8 cellular contexts compared by ENCODE assay signal in the genomic region with DNA sequence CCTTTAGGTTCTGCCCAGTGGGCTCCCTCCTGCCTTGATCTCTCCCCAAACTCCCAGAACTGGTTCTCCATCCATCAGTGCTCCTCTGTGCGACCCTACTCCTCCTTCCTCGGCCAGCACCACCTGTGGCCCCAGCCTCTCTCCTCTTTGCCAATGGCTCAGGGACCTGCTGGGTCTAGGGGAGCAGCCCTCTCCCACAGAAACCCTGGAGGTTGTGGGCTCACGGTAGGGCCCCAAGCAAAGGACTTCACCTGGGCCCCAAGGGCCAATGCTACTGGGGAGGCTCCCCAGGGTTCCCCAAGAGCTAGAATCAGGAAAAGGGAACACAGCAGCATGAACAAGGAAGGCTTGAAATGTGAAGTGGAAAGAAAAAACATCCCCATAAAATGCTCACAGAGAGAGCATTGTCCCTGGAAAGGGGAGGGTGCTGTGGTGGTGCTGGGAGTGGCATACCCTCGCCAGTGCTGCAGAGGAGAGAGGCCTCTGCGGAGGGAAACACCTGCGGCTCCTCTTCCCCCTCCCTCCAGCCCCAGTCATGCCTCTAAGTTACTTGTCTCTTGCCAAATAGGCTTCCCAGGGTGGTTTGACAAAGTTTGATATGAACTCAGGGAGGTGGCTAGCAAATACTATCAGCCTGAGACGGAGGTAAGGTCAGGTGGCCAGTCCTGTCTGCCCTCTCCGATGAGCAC. TPM values are rescaled to one million over a fixed set of nuclear protein-coding genes. Genes with fewer than 3 reads are reported as not detected.
DNase-seq lines count a peak whose midpoint lies in the region; ATAC-seq and TF ChIP-seq lines count a peak whose summit lies in the region.

No MANE protein-coding gene starts in this region.

- peaks cover 48% of the 10 kb centered on the region for H3K4me1 Mint-ChIP-seq in GM23338

- no peaks in the 10 kb centered on the region for H3K9me3 Mint-ChIP-seq in GM23338

- peaks cover 16% of the 10 kb centered on the region for H4K20me1 ChIP-seq in GM23338 (replicated peaks; ENCODE audit: insufficient read depth)

- no peaks in the 10 kb centered on the region for H3K9me2 ChIP-seq in GM23338 (ENCODE audit: insufficient read depth)

- no TSS peak for BruUV-seq in A673 (replicated peaks; lab: Mats Ljungman, UMichigan)

- intact Hi-C loops in psoas muscle (cut with DNase I) (loop anchor here (5.0 to 10.0 kb wide), 4 partner anchors 33 to 95 kb away; partner anchors contain the start of gene PYCR2 (in 2 of the 2)), A673 (cut with micrococcal nuclease; ENCODE audit: unreplicated experiment) (no loop called here)

- H3K4me2 ChIP-seq in GM23338 = peak overlapping the region; percentile 96; the same call in 1 of the 2 replicates

- peaks cover 65% of the 10 kb centered on the region for H3K79me2 ChIP-seq in GM23338 (replicated peaks; ENCODE audit: insufficient read depth)

- peaks cover 30% of the 10 kb centered on the region for H3K36me3 Mint-ChIP-seq in GM23338 (ENCODE audit: low read depth)

- H2AFZ ChIP-seq in GM23338 = no peak overlapping the region

- H3K27ac ChIP-seq in GM23338 (ENCODE audit: low read depth) = no peak overlapping the region
- H3K27ac ChIP-seq in psoas muscle = peak overlapping the region; percentile 92
- H3K27ac ChIP-seq in A673 (ENCODE audit: low read depth, low read length, poor library complexity, severe bottlenecking) = no peak overlapping the region

- no peaks in the 10 kb centered on the region for H3K9me3 ChIP-seq in psoas muscle
- H3K9me3 ChIP-seq in A673 (ENCODE audit: low read depth, low read length, poor library complexity, severe bottlenecking) = no peaks in the 10 kb centered on the region

- ATAC-seq in GM23338 (no peak), psoas muscle (no peak), GM18517 (IDR thresholded peaks at IDR 0.05; ENCODE audit: unreplicated experiment) (no peak)

- H3K27me3 Mint-ChIP-seq in GM23338 (ENCODE audit: insufficient read depth, low read depth, poor library complexity) = peaks cover 31% of the 10 kb centered on the region

- H3K4me3 ChIP-seq in GM23338 = peak overlapping the region; percentile 94; the same call in 1 of the 2 replicates
- H3K4me3 ChIP-seq in psoas muscle = no peak overlapping the region
- H3K4me3 ChIP-seq in A673 (ENCODE audit: low read depth, low read length, poor library complexity, severe bottlenecking) = no peak overlapping the region

- no peaks in the 10 kb centered on the region for H3K27me3 ChIP-seq in GM23338 (ENCODE audit: insufficient read depth)
- no peaks in the 10 kb centered on the region for H3K27me3 ChIP-seq in psoas muscle (ENCODE audit: insufficient read depth in 3 of 3, low read length in 2 of 3)
- H3K27me3 ChIP-seq in A673 (replicated peaks; ENCODE audit: insufficient read depth, low read depth, low read length, poor library complexity) = no peaks in the 10 kb centered on the region

- POLR2A ChIA-PET in A673 (lab: Charles Lee; ENCODE audit: low non-redundant PET) = no interaction called here

- H3K27ac Mint-ChIP-seq in GM23338 = no peak overlapping the region

- WGBS in psoas muscle, 3 donors = 63 to 74% (median 65%) methylated on average over 8 of the region's 8 CpGs

- peaks cover 31% of the 10 kb centered on the region for H3K4me1 ChIP-seq in GM23338 (ENCODE audit: insufficient read depth)
- peaks cover 48% of the 10 kb centered on the region for H3K4me1 ChIP-seq in psoas muscle
- peaks cover 6% of the 10 kb centered on the region for H3K4me1 ChIP-seq in A673 (ENCODE audit: insufficient read depth, low read length, poor library complexity, severe bottlenecking)

- 0 out of 2 replicates have a peak, but pooled peaks cover 8% of the 10 kb centered on the region for H3F3A ChIP-seq in GM23338 (replicated peaks; ENCODE audit: low read depth)

- no peak for TF ChIP-seq CTCF in GM23338 (conservative IDR thresholded peaks at IDR 0.05; ENCODE audit: low read depth in 2 of 2)
- no peak for TF ChIP-seq CTCF in psoas muscle (IDR thresholded peaks at IDR 0.05)
- TF ChIP-seq CTCF in A673 (conservative IDR thresholded peaks at IDR 0.05; ENCODE audit: low read depth, low read length) = no peak

- DNase-seq in GM23338 (ENCODE audit: low spot score) (no peak), RPMI8226 (peak; percentile 95), epidermal melanocyte (ENCODE audit: insufficient read length, low spot score) (peak; percentile 68), psoas muscle (no peak), ACHN (no peak), NCI-H187 treated with DMSO at 0.1 percent for 48 hours (lab: John Stamatoyannopoulos, UW) (no peak), A673 (ENCODE audit: low spot score) (no peak)

- H3K4me3 Mint-ChIP-seq in GM23338 = peak overlapping the region; percentile 84; the same call in 2 of the 3 replicates

- CTCF ChIA-PET in A673 (lab: Charles Lee) = no interaction called here

- in situ Hi-C loops in ACHN (cut with HindIII; ENCODE audit: low pct_ligation_motif_present, low pct_unique_long_range_greater_than_20kb, low sequenced_read_pairs) = no loop called here

- H3K36me3 ChIP-seq in GM23338 (ENCODE audit: insufficient read depth) (peaks cover 15% of the 10 kb centered on the region; the same call in 1 of the 2 replicates), psoas muscle (ENCODE audit: insufficient read depth in 1 of 2, low read depth in 1 of 2) (peaks cover 4 to 23% of the 10 kb centered on the region in 2 donors), A673 (ENCODE audit: insufficient read depth, low read length, poor library complexity, severe bottlenecking) (no peaks in the 10 kb centered on the region)

TF ChIP-seq in GM23338, 12 proteins besides CTCF, POLR2A, EP300 and RAD21:
- no peak for TF ChIP-seq CREB1 (CRISPR knock-in tag; IDR thresholded peaks at IDR 0.05; ENCODE audit: low read depth)
- TF ChIP-seq EZH2 (IDR thresholded peaks at IDR 0.05; ENCODE audit: low read depth, unreplicated experiment) = no peak
- TF ChIP-seq, protein P1, sequence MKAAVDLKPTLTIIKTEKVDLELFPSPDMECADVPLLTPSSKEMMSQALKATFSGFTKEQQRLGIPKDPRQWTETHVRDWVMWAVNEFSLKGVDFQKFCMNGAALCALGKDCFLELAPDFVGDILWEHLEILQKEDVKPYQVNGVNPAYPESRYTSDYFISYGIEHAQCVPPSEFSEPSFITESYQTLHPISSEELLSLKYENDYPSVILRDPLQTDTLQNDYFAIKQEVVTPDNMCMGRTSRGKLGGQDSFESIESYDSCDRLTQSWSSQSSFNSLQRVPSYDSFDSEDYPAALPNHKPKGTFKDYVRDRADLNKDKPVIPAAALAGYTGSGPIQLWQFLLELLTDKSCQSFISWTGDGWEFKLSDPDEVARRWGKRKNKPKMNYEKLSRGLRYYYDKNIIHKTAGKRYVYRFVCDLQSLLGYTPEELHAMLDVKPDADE (IDR thresholded peaks at IDR 0.05) = no peak
- TF ChIP-seq REST (IDR thresholded peaks at IDR 0.05; ENCODE audit: unreplicated experiment) = no peak

RNA-seq across cellular contexts. Expression of gene TMEM63A, which starts 2.5 kb away (rescaled TPM):
- 61.8 and 76.9 TPM in 2 replicates for total RNA-seq in GM23338 (2014; rRNA removed; shearing (Covaris generic))
- polyA plus RNA-seq in GM23338 (2016; fragmentation: Nextera tagmentation; extraction: Ambion mirVana) (24.3 and 31.7 TPM in 2 replicates), psoas muscle (10 to 100 TPM in 2 of 3 donors, 1 to 10 TPM in 1; 7.1 to 14.2 (median 11.4) TPM)
- total RNA-seq in psoas muscle (10 to 100 TPM; 12.7 to 17.9 (median 16.0) TPM), A673 (2021) (25.3 and 31.2 TPM in 2 replicates)

RNA-seq across cellular contexts. Expression of gene LEFTY1, which starts 9.3 kb away (rescaled TPM):
- 65.4 and 67.1 TPM in 2 replicates for total RNA-seq in GM23338 (2014; rRNA removed; shearing (Covaris generic))
- 25.7 and 27.5 TPM in 2 replicates for polyA plus RNA-seq in GM23338 (2016; fragmentation: Nextera tagmentation; extraction: Ambion mirVana)
- under 1 TPM in 1 of 4 donors, not detected in 3; 0.26 TPM for total RNA-seq in psoas muscle
- under 1 TPM in 2 of 3 donors, not detected in 1; 0.08 to 0.13 TPM for polyA plus RNA-seq in psoas muscle
- 0.24 TPM in 1 of 2 replicates, not detected in the other for total RNA-seq in A673 (2021)

RNA-seq across cellular contexts. Expression of gene PYCR2, which starts 44.4 kb away (rescaled TPM):
- 96.7 and 109 TPM in 2 replicates for total RNA-seq in GM23338 (2014; rRNA removed; shearing (Covaris generic))
- polyA plus RNA-seq in GM23338 (2016; fragmentation: Nextera tagmentation; extraction: Ambion mirVana) (89.1 and 95.1 TPM in 2 replicates), psoas muscle (10 to 100 TPM; 34.9 to 70.2 (median 41.4) TPM)
- total RNA-seq in psoas muscle (10 to 100 TPM; 46.0 to 59.4 (median 53.7) TPM), A673 (2021) (49.5 and 52.5 TPM in 2 replicates)

Comparison
In these comparisons a context has a peak if more than half of its experiments do, and no peak if none do; other contexts are left out.
1. DNase-seq: peak in RPMI8226 (single experiment) and epidermal melanocyte (single experiment); none in GM23338 (single experiment), psoas muscle (0 of 2), ACHN (single experiment), NCI-H187 treated with DMSO at 0.1 percent for 48 hours (single experiment) and A673 (single experiment).
2. RNA of gene LEFTY1, which starts 9.3 kb away (total RNA-seq): 65.4 to 67.1 TPM in GM23338; 0.26 TPM in psoas muscle and 0.24 TPM in A673; every median in the first group is over 10 times any median in the second.